In genomic region chr21:42300045-42300583, GRCh38 we compare ENCODE assay signal across 20 cellular contexts. TPM values are rescaled to one million over a fixed set of nuclear protein-coding genes. Genes with fewer than 3 reads are reported as not detected.
DNase-seq lines count a peak whose midpoint lies in the region; ATAC-seq, FAIRE-seq and TF ChIP-seq lines count a peak whose summit lies in the region.
"Had no signal": no experiment of that assay in that cellular context is flagged by ENCODE, and none has a peak within 500 bp of the region (broad histone marks: within the 10 kb centered on the region; RNA-seq: fewer than 3 reads in every experiment).

No MANE protein-coding gene starts in this region.

- no peak for TF ChIP-seq RAD21 in HepG2 (CRISPR knock-in tag; IDR thresholded peaks at IDR 0.05)

- H3K27me3 ChIP-seq in Loucy (ENCODE audit: insufficient read depth, low read length, poor library complexity, severe bottlenecking) (no peaks in the 10 kb centered on the region), HepG2 (ENCODE audit: control insufficient read depth in 1 of 2, insufficient read depth in 2 of 2, low read length in 2 of 2) (peaks cover 5 to 52% of the 10 kb centered on the region in 2 experiments; a peak in 3 of 5 replicates)
- H3K27me3 ChIP-seq: BE2C had no signal

- intact Hi-C loops in activated CD4-positive, alpha-beta T cell treated with anti-CD3 and anti-CD28 coated beads, Interleukin-2, amount 10 ng/mL, durations not matched to agents 24 days and 14 days (cut with micrococcal nuclease) = no loop called here
- intact Hi-C loops in HepG2 (cut with micrococcal nuclease; ENCODE audit: unreplicated experiment) = no loop called here

- no peak for TF ChIP-seq POLR2A in HepG2 (IDR thresholded peaks at IDR 0.05; ENCODE audit: insufficient read depth in 1 of 2, low read depth in 2 of 2, low read length in 2 of 2)

- no peak overlapping the region for H3K27ac ChIP-seq in HepG2 (ENCODE audit: extremely low read length, insufficient read depth, low read length)
- H3K27ac ChIP-seq in substantia nigra (ENCODE audit: low read depth, low read length, poor library complexity, severe bottlenecking) = peak overlapping the region; percentile 19
- H3K27ac ChIP-seq: SJCRH30 had no signal

- TF ChIP-seq CTCF in Loucy (conservative IDR thresholded peaks at IDR 0.05; ENCODE audit: low read length) = no peak
- no peak for TF ChIP-seq CTCF in HepG2 (CRISPR knock-in tag; IDR thresholded peaks at IDR 0.05)

- no TSS peak for BruUV-seq in HepG2 (replicated peaks; lab: Mats Ljungman, UMichigan)

- no peak overlapping the region for H3K4me3 ChIP-seq in Loucy (ENCODE audit: low read length, poor library complexity, severe bottlenecking)
- no peak overlapping the region for H3K4me3 ChIP-seq in HepG2 (replicated peaks in 1 of 3; ENCODE audit: insufficient read depth in 1 of 3, low read depth in 2 of 3, low read length in 3 of 3)
- H3K4me3 ChIP-seq: SJCRH30 had no signal

- WGBS in HepG2 (ENCODE audit: low lambda C conversion rate) = 3% methylated on average over 3 of the region's 7 CpGs

- H3K36me3 Mint-ChIP-seq in activated CD4-positive, alpha-beta T cell treated with anti-CD3 and anti-CD28 coated beads, Interleukin-2, amount 10 ng/mL, durations not matched to agents 7 days and 5 days (ENCODE audit: low read depth) = peaks cover 2% of the 10 kb centered on the region
- H3K36me3 Mint-ChIP-seq in activated CD4-positive, alpha-beta T cell treated with anti-CD3 and anti-CD28 coated beads, Interleukin-2, amount 10 ng/mL, durations not matched to agents 24 days and 14 days (ENCODE audit: low read depth) = peaks cover 8% of the 10 kb centered on the region

- H3K27ac Mint-ChIP-seq in activated CD4-positive, alpha-beta T cell treated with anti-CD3 and anti-CD28 coated beads, Interleukin-2, amount 10 ng/mL, durations not matched to agents 7 days and 5 days = peak overlapping the region; percentile 31
- H3K27ac Mint-ChIP-seq in activated CD4-positive, alpha-beta T cell treated with anti-CD3 and anti-CD28 coated beads, Interleukin-2, amount 10 ng/mL, durations not matched to agents 24 days and 14 days = no peak overlapping the region
- H3K27ac Mint-ChIP-seq: CD4-positive, alpha-beta T cell had no signal

- POLR2A ChIA-PET in activated CD4-positive, alpha-beta T cell treated with anti-CD3 and anti-CD28 coated beads, Interleukin-2, amount 10 ng/mL, durations not matched to agents 7 days and 5 days (lab: Charles Lee) = no interaction called here
- POLR2A ChIA-PET in HepG2 (lab: Yijun Ruan, JAX) = no interaction called here

- peak overlapping the region; percentile 19 for H3K4me2 ChIP-seq in Loucy (ENCODE audit: low read depth, low read length, poor library complexity, severe bottlenecking)
- no peak overlapping the region for H3K4me2 ChIP-seq in HepG2 (ENCODE audit: low read depth, low read length)

- FAIRE-seq in HepG2 (lab: Jason Lieb, UNC) = no peak
- FAIRE-seq: GM19239, H1 had no signal

- no peak for TF ChIP-seq EP300 in HepG2 (IDR thresholded peaks at IDR 0.05; ENCODE audit: low read depth in 2 of 2, low read length in 2 of 2)
- TF ChIP-seq EP300 in HepG2 (CRISPR knock-in tag; IDR thresholded peaks at IDR 0.05; ENCODE audit: borderline replicate concordance) = no peak

- no peak overlapping the region for H3K4me3 Mint-ChIP-seq in activated CD4-positive, alpha-beta T cell treated with anti-CD3 and anti-CD28 coated beads, Interleukin-2, amount 10 ng/mL, durations not matched to agents 7 days and 5 days
- no peak overlapping the region for H3K4me3 Mint-ChIP-seq in activated CD4-positive, alpha-beta T cell treated with anti-CD3 and anti-CD28 coated beads, Interleukin-2, amount 10 ng/mL, durations not matched to agents 24 days and 14 days

- no peaks in the 10 kb centered on the region for H3K9me2 ChIP-seq in Loucy (replicated peaks; ENCODE audit: low read depth, low read length)

- in situ Hi-C loops in HepG2 (cut with HindIII; ENCODE audit: extremely low pct_ligation_motif_present, low pct_unique_long_range_greater_than_20kb) = no loop called here

- H3K36me3 ChIP-seq in Loucy (ENCODE audit: insufficient read depth, low read length) = peaks cover 13% of the 10 kb centered on the region; the same call in 1 of the 2 replicates
- H3K36me3 ChIP-seq in HepG2 (replicated peaks in 1 of 2; ENCODE audit: control insufficient read depth in 1 of 2, insufficient read depth in 2 of 2, low read length in 2 of 2) = no peaks in the 10 kb centered on the region
- H3K36me3 ChIP-seq: BE2C, SJCRH30 had no signal

- no peaks in the 10 kb centered on the region for H3K9me3 ChIP-seq in Loucy (ENCODE audit: insufficient read depth, low read depth, low read length)
- no peaks in the 10 kb centered on the region for H3K9me3 ChIP-seq in HepG2 (ENCODE audit: low read length)
- H3K9me3 ChIP-seq: BE2C, SJCRH30 had no signal

- H4K20me1 ChIP-seq in Loucy (ENCODE audit: insufficient read depth, low read length, poor library complexity, severe bottlenecking) (no peaks in the 10 kb centered on the region), HepG2 (ENCODE audit: insufficient read depth, low read length) (no peaks in the 10 kb centered on the region)

- H3K79me2 ChIP-seq in Loucy (ENCODE audit: insufficient read depth, low read length) = peaks cover 2% of the 10 kb centered on the region; the same call in 1 of the 2 replicates
- no peaks in the 10 kb centered on the region for H3K79me2 ChIP-seq in HepG2 (ENCODE audit: insufficient read depth, low read length)

- no peak overlapping the region for H3K9ac ChIP-seq in Loucy (ENCODE audit: low read depth, low read length, poor library complexity, severe bottlenecking)
- no peak overlapping the region for H3K9ac ChIP-seq in HepG2 (ENCODE audit: insufficient read depth, low read depth, low read length)

- CTCF ChIA-PET in activated CD4-positive, alpha-beta T cell treated with anti-CD3 and anti-CD28 coated beads, Interleukin-2, amount 10 ng/mL, durations not matched to agents 7 days and 5 days (lab: Charles Lee) = interaction anchor here (1.1 to 2.6 kb wide), 2 partner anchors 10 to 41 kb away, joined by 3 to 10 read pairs; no protein-coding TSS in a partner anchor
- CTCF ChIA-PET in HepG2 (lab: Yijun Ruan, JAX; ENCODE audit: low intra/inter-chr PET ratio, low total read pairs) = no interaction called here

- no peaks in the 10 kb centered on the region for H3F3A ChIP-seq in Loucy (ENCODE audit: low read depth)

- peaks cover 21% of the 10 kb centered on the region for H3K4me1 Mint-ChIP-seq in activated CD4-positive, alpha-beta T cell treated with anti-CD3 and anti-CD28 coated beads, Interleukin-2, amount 10 ng/mL, durations not matched to agents 7 days and 5 days
- peaks cover 12% of the 10 kb centered on the region for H3K4me1 Mint-ChIP-seq in activated CD4-positive, alpha-beta T cell treated with anti-CD3 and anti-CD28 coated beads, Interleukin-2, amount 10 ng/mL, durations not matched to agents 24 days and 14 days

- peaks cover 56% of the 10 kb centered on the region for H3K4me1 ChIP-seq in Loucy (ENCODE audit: insufficient read depth, low read length, poor library complexity, severe bottlenecking)
- H3K4me1 ChIP-seq in HepG2 (ENCODE audit: insufficient read depth, low read length) = no peaks in the 10 kb centered on the region
- H3K4me1 ChIP-seq: BE2C, SJCRH30 had no signal

- no peaks in the 10 kb centered on the region for H3K9me3 Mint-ChIP-seq in activated CD4-positive, alpha-beta T cell treated with anti-CD3 and anti-CD28 coated beads, Interleukin-2, amount 10 ng/mL, durations not matched to agents 7 days and 5 days
- H3K9me3 Mint-ChIP-seq in activated CD4-positive, alpha-beta T cell treated with anti-CD3 and anti-CD28 coated beads, Interleukin-2, amount 10 ng/mL, durations not matched to agents 24 days and 14 days = no peaks in the 10 kb centered on the region
- H3K9me3 Mint-ChIP-seq: CD4-positive, alpha-beta T cell had no signal

- H3K27me3 Mint-ChIP-seq in activated CD4-positive, alpha-beta T cell treated with anti-CD3 and anti-CD28 coated beads, Interleukin-2, amount 10 ng/mL, durations not matched to agents 7 days and 5 days = no peaks in the 10 kb centered on the region
- no peaks in the 10 kb centered on the region for H3K27me3 Mint-ChIP-seq in activated CD4-positive, alpha-beta T cell treated with anti-CD3 and anti-CD28 coated beads, Interleukin-2, amount 10 ng/mL, durations not matched to agents 24 days and 14 days
- H3K27me3 Mint-ChIP-seq: CD4-positive, alpha-beta T cell had no signal

- no peak for DNase-seq in activated CD4-positive, alpha-beta T cell treated with anti-CD3 and anti-CD28 coated beads, Interleukin-2, amount 10 ng/mL, durations not matched to agents 7 days and 5 days
- no peak for DNase-seq in activated CD4-positive, alpha-beta T cell treated with anti-CD3 and anti-CD28 coated beads, Interleukin-2, amount 10 ng/mL, durations not matched to agents 24 days and 14 days
- DNase-seq in HepG2 (ENCODE audit: low spot score) (no peak), substantia nigra (lab: John Stamatoyannopoulos, UW) (no peak), NOMO-1 treated with DMSO at 0.1 percent for 48 hours (lab: John Stamatoyannopoulos, UW; ENCODE audit: unreplicated experiment) (no peak)
- no peak for DNase-seq in stimulated activated CD4-positive, alpha-beta T cell treated with anti-CD3 and anti-CD28 coated beads, Interleukin-4, amount 100 ng/mL, for 24 hours
- DNase-seq in stimulated activated CD4-positive, alpha-beta T cell treated with anti-CD3 and anti-CD28 coated beads, Interleukin-12 subunit alpha, Interleukin-12 subunit beta, amount 100 ng/mL, for 4 hours = no peak
- DNase-seq: 8988T, BE2C, NCI-H1105, NCI-H1694, NCI-H446, NCI-H69, SJCRH30 had no signal

- ATAC-seq in HepG2 = no peak

- H2AFZ ChIP-seq in Loucy (ENCODE audit: low read length) (no peak overlapping the region), HepG2 (ENCODE audit: low read length) (no peak overlapping the region)

RNA-seq across cellular contexts. Expression of gene TFF3, which starts 15.1 kb away (rescaled TPM):
- total RNA-seq in activated CD4-positive, alpha-beta T cell treated with anti-CD3 and anti-CD28 coated beads, Interleukin-2, amount 10 ng/mL, durations not matched to agents 7 days and 5 days = not detected
- total RNA-seq in activated CD4-positive, alpha-beta T cell treated with anti-CD3 and anti-CD28 coated beads, Interleukin-2, amount 10 ng/mL, durations not matched to agents 24 days and 14 days = not detected in 2 replicates
- 7.9 and 14.2 TPM in 2 replicates for total RNA-seq in HepG2 (2016; rRNA removed; fragmentation: Illumina TruSeq; extraction: Trizol)
- 9.4 and 9.9 TPM in 2 replicates for total RNA-seq in HepG2 (2016; cell fraction: cytosol; rRNA removed; fragmentation: Illumina TruSeq; extraction: Trizol; ENCODE audit: low read depth)
- total RNA-seq in HepG2 (2016; cell fraction: insoluble cytoplasmic fraction; rRNA removed; fragmentation: Illumina TruSeq; extraction: Trizol) = 10.8 and 14.1 TPM in 2 replicates
- total RNA-seq in HepG2 (2016; cell fraction: membrane; rRNA removed; fragmentation: Illumina TruSeq; extraction: Trizol) = 8.0 and 8.6 TPM in 2 replicates
- total RNA-seq in HepG2 (2016; cell fraction: nucleus; rRNA removed; fragmentation: Illumina TruSeq; extraction: Trizol) = 5.1 and 9.3 TPM in 2 replicates
- 26.9 and 27.0 TPM in 2 replicates for polyA plus RNA-seq in HepG2 (2011; rRNA removed)
- polyA plus RNA-seq in HepG2 (2011; cell fraction: cytosol; rRNA removed) = 15.9 and 30.0 TPM in 2 replicates
- polyA plus RNA-seq in HepG2 (2011; cell fraction: nucleus; rRNA removed) = 16.3 and 18.8 TPM in 2 replicates
- 14.9 and 18.1 TPM in 2 replicates for polyA plus RNA-seq in HepG2 (2012)
- 7.3 and 9.3 TPM in 2 replicates for polyA plus RNA-seq in HepG2 (2016; cell fraction: cytosol; fragmentation: Illumina TruSeq; extraction: Trizol; ENCODE audit: low read depth)
- polyA plus RNA-seq in HepG2 (2016; cell fraction: insoluble cytoplasmic fraction; fragmentation: Illumina TruSeq; extraction: Trizol; ENCODE audit: low read depth) = 5.5 and 6.2 TPM in 2 replicates
- 4.6 and 6.5 TPM in 2 replicates for polyA plus RNA-seq in HepG2 (2016; cell fraction: membrane; fragmentation: Illumina TruSeq; extraction: Trizol; ENCODE audit: low read depth)
- 9.5 and 10.5 TPM in 2 replicates for polyA plus RNA-seq in HepG2 (2016; cell fraction: nucleus; fragmentation: Illumina TruSeq; extraction: Trizol; ENCODE audit: insufficient read depth, low read depth)
- 10.8 TPM in 1 of 2 replicates, not detected in the other for polyA minus RNA-seq in HepG2 (2011; rRNA and poly(A)+ RNA removed; ENCODE audit: low replicate concordance)
- polyA minus RNA-seq in HepG2 (2011; cell fraction: cytosol; rRNA and poly(A)+ RNA removed) = 6.5 and 7.7 TPM in 2 replicates
- 0.77 and 1.7 TPM in 2 replicates for polyA minus RNA-seq in HepG2 (2011; cell fraction: nucleus; rRNA and poly(A)+ RNA removed)
- total RNA-seq: CD4-positive, alpha-beta T cell; MCF 10A had no signal

RNA-seq across cellular contexts. Expression of gene TFF2, which starts 50.7 kb away (rescaled TPM):
- not detected for total RNA-seq in activated CD4-positive, alpha-beta T cell treated with anti-CD3 and anti-CD28 coated beads, Interleukin-2, amount 10 ng/mL, durations not matched to agents 7 days and 5 days
- total RNA-seq in activated CD4-positive, alpha-beta T cell treated with anti-CD3 and anti-CD28 coated beads, Interleukin-2, amount 10 ng/mL, durations not matched to agents 24 days and 14 days = not detected in 2 replicates
- total RNA-seq in HepG2 (2016; rRNA removed; fragmentation: Illumina TruSeq; extraction: Trizol) = not detected in 2 replicates
- total RNA-seq in HepG2 (2016; cell fraction: cytosol; rRNA removed; fragmentation: Illumina TruSeq; extraction: Trizol; ENCODE audit: low read depth) = not detected in 2 replicates
- total RNA-seq in HepG2 (2016; cell fraction: insoluble cytoplasmic fraction; rRNA removed; fragmentation: Illumina TruSeq; extraction: Trizol) = not detected in 2 replicates
- total RNA-seq in HepG2 (2016; cell fraction: membrane; rRNA removed; fragmentation: Illumina TruSeq; extraction: Trizol) = not detected in 2 replicates
- not detected in 2 replicates for total RNA-seq in HepG2 (2016; cell fraction: nucleus; rRNA removed; fragmentation: Illumina TruSeq; extraction: Trizol)
- polyA plus RNA-seq in HepG2 (2011; rRNA removed) = 1.5 and 1.6 TPM in 2 replicates
- polyA plus RNA-seq in HepG2 (2011; cell fraction: cytosol; rRNA removed) = 0.50 and 1.2 TPM in 2 replicates
- 0.58 and 0.73 TPM in 2 replicates for polyA plus RNA-seq in HepG2 (2011; cell fraction: nucleus; rRNA removed)
- polyA plus RNA-seq in HepG2 (2012) = 0.23 and 0.47 TPM in 2 replicates
- not detected in 2 replicates for polyA plus RNA-seq in HepG2 (2016; cell fraction: cytosol; fragmentation: Illumina TruSeq; extraction: Trizol; ENCODE audit: low read depth)
- polyA plus RNA-seq in HepG2 (2016; cell fraction: insoluble cytoplasmic fraction; fragmentation: Illumina TruSeq; extraction: Trizol; ENCODE audit: low read depth) = not detected in 2 replicates
- polyA plus RNA-seq in HepG2 (2016; cell fraction: membrane; fragmentation: Illumina TruSeq; extraction: Trizol; ENCODE audit: low read depth) = not detected in 2 replicates
- polyA plus RNA-seq in HepG2 (2016; cell fraction: nucleus; fragmentation: Illumina TruSeq; extraction: Trizol; ENCODE audit: insufficient read depth, low read depth) = not detected in 2 replicates
- 0.91 TPM in 1 of 2 replicates, not detected in the other for polyA minus RNA-seq in HepG2 (2011; rRNA and poly(A)+ RNA removed; ENCODE audit: low replicate concordance)
- not detected in 2 replicates for polyA minus RNA-seq in HepG2 (2011; cell fraction: cytosol; rRNA and poly(A)+ RNA removed)
- polyA minus RNA-seq in HepG2 (2011; cell fraction: nucleus; rRNA and poly(A)+ RNA removed) = not detected in 2 replicates
- total RNA-seq: CD4-positive, alpha-beta T cell; H1; MCF 10A; RPMI7951; SJCRH30 had no signal
- polyA plus RNA-seq: H1 had no signal
